In the genomic region with DNA sequence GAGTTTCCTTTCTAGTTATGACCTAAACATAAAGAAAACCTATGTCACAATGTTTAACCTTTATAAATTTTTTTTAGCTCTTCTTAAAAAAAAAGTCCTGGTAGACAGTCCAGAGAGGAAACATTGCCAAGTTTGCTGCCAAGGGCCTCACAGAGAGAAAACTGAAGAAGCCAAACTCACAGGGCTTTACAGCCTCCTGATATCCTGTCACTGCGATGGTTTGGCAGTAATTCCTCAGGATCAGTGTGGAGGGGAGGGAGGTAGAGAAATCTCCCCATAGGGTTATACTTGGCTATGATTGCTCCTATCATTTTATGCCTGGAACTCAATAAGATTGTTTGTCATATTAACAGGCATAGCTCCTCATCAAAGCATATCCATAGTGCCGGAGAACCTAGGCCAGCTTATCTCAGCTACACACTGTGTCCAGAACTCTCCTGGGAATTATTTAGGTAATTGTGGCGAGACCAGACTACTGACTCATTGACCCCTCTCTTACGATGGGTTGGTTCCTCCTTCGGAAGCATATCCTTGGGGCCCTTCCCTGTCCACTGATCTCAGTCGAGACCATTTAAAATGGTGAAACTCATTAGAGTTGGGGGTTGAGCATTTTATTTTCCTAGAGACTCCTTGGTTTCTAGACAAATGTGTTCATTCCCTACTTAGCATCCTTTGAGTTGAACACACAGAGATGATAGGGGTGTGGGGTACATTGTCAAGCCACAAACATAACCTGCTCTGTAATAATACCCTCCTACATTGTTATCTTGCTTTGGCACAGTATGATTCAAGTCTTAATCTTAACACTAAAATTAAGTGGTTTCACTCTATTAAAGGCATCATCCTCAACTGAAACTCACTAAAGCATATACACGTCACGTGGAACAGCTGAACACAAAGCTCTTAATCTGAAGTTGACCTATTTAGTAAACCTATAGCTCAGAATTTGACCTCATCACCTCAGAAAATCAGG, we compare ENCODE assay signal across 1 cellular context.
TF ChIP-seq lines count a peak whose summit lies in the region.

No MANE protein-coding gene starts in this region.

TF ChIP-seq in GM12878, 131 proteins besides CTCF, POLR2A, EP300 and RAD21:
- TF ChIP-seq RAD51 (IDR thresholded peaks at IDR 0.05) (0 out of 2 replicates have a peak, but pooled peaks have one; percentile 48), BRCA1 (IDR thresholded peaks at IDR 0.05; ENCODE audit: low read depth, low read length) (no peak), JUND (IDR thresholded peaks at IDR 0.05; ENCODE audit: low read depth, low read length) (no peak), GATAD2B (conservative IDR thresholded peaks at IDR 0.05; ENCODE audit: low read depth) (no peak), NR2F1 (conservative IDR thresholded peaks at IDR 0.05) (peak; percentile 49; the same call in 1 of the 2 replicates), PAX8 (IDR thresholded peaks at IDR 0.05) (no peak), BHLHE40 (IDR thresholded peaks at IDR 0.05; ENCODE audit: borderline replicate concordance in 1 of 2, low read depth in 2 of 2, low read length in 1 of 2) (0 out of 4 replicates have a peak, but pooled peaks of 1 of the 2 experiments have one; percentile 41)
- TF ChIP-seq, protein P1, sequence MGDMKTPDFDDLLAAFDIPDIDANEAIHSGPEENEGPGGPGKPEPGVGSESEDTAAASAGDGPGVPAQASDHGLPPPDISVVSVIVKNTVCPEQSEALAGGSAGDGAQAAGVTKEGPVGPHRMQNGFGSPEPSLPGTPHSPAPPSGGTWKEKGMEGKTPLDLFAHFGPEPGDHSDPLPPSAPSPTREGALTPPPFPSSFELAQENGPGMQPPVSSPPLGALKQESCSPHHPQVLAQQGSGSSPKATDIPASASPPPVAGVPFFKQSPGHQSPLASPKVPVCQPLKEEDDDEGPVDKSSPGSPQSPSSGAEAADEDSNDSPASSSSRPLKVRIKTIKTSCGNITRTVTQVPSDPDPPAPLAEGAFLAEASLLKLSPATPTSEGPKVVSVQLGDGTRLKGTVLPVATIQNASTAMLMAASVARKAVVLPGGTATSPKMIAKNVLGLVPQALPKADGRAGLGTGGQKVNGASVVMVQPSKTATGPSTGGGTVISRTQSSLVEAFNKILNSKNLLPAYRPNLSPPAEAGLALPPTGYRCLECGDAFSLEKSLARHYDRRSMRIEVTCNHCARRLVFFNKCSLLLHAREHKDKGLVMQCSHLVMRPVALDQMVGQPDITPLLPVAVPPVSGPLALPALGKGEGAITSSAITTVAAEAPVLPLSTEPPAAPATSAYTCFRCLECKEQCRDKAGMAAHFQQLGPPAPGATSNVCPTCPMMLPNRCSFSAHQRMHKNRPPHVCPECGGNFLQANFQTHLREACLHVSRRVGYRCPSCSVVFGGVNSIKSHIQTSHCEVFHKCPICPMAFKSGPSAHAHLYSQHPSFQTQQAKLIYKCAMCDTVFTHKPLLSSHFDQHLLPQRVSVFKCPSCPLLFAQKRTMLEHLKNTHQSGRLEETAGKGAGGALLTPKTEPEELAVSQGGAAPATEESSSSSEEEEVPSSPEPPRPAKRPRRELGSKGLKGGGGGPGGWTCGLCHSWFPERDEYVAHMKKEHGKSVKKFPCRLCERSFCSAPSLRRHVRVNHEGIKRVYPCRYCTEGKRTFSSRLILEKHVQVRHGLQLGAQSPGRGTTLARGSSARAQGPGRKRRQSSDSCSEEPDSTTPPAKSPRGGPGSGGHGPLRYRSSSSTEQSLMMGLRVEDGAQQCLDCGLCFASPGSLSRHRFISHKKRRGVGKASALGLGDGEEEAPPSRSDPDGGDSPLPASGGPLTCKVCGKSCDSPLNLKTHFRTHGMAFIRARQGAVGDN (IDR thresholded peaks at IDR 0.05): 0 out of 2 replicates have a peak, but pooled peaks have one; percentile 30
